ENCODE assay signal across 21 cellular contexts in the genomic region with DNA sequence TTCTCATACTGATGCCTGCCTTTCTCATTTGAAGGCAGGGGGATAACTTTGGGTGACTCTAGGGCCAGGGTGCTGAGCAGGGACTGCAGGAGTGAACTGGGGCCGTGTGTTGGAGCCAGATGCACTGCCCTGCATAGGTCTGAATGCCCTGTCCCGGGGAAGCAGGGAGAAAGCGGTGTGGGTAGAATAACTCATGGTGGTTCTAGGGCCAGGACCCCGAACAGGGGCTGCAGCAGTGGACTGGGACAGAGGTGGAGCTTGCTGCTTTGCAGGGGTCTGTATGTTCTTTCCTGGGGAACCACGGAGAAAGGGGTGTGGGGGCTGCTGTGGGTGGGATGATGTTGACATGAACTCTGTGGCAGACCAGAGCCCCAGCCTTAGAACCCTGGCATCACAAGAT. TPM values are rescaled to one million over a fixed set of nuclear protein-coding genes. Genes with fewer than 3 reads are reported as not detected.
"Had no signal": no experiment of that assay in that cellular context is flagged by ENCODE, and none has a peak within 500 bp of the region (broad histone marks: within the 10 kb centered on the region; RNA-seq: fewer than 3 reads in every experiment).

No MANE protein-coding gene starts in this region.

- H3K4me1 ChIP-seq: heart left ventricle, right atrium auricular region had no signal

- H3K36me3 ChIP-seq: heart left ventricle, neutrophil, ovary, right atrium auricular region, sigmoid colon had no signal

- H3K4me3 Mint-ChIP-seq: naive B cell, nephron progenitor cell had no signal

- H3K4me3 ChIP-seq: dorsolateral prefrontal cortex, heart left ventricle, ovary, right atrium auricular region, sigmoid colon, skin epidermis had no signal

- H3K9me3 ChIP-seq: heart left ventricle, neutrophil, ovary, right atrium auricular region, sigmoid colon had no signal

- H3K27ac ChIP-seq: dorsolateral prefrontal cortex, heart left ventricle, neutrophil, ovary, right atrium auricular region, sigmoid colon, skin epidermis had no signal

- H3K27me3 ChIP-seq: heart left ventricle, neutrophil, ovary, right atrium auricular region, sigmoid colon had no signal

- ATAC-seq: left lobe of liver had no signal

- H3K27me3 Mint-ChIP-seq: naive B cell had no signal

- DNase-seq: cortex of kidney; effector CD8-positive, alpha-beta T cell; mammary epithelial cell; naive B cell; nephron progenitor cell; ovary; sigmoid colon; stimulated activated CD4-positive, alpha-beta T cell treated with anti-CD3 and anti-CD28 coated beads, Interleukin-12 subunit alpha, Interleukin-12 subunit beta, amount 100 ng/mL, for 4 hours; trophoblast cell had no signal

- H3K36me3 Mint-ChIP-seq: naive B cell had no signal

- H3K4me1 Mint-ChIP-seq: naive B cell, nephron progenitor cell had no signal

- H3K27ac Mint-ChIP-seq: nephron progenitor cell had no signal

RNA-seq across cellular contexts. Expression of a gene that starts 52.9 kb away (rescaled TPM):
- total RNA-seq: fibroblast of lung, frontal cortex, glomerular endothelial cell, heart left ventricle, left lobe of liver, mammary epithelial cell, ovary, posterior vena cava, right atrium auricular region, urinary bladder had no signal
- polyA plus RNA-seq: esophagus, fibroblast of lung, heart left ventricle, mammary epithelial cell, ovary, urinary bladder had no signal
